1 cellular context compared by ENCODE assay signal in genomic region chr10:88800152-88801125, GRCh38.
TF ChIP-seq lines count a peak whose summit lies in the region.

No MANE protein-coding gene starts in this region.

TF ChIP-seq in GM23338, 12 proteins besides CTCF, POLR2A, EP300 and RAD21 (continued from another document):
- TF ChIP-seq ZNF462 (CRISPR knock-in tag; IDR thresholded peaks at IDR 0.05): no peak
